28 cellular contexts compared by ENCODE assay signal in the genomic region with DNA sequence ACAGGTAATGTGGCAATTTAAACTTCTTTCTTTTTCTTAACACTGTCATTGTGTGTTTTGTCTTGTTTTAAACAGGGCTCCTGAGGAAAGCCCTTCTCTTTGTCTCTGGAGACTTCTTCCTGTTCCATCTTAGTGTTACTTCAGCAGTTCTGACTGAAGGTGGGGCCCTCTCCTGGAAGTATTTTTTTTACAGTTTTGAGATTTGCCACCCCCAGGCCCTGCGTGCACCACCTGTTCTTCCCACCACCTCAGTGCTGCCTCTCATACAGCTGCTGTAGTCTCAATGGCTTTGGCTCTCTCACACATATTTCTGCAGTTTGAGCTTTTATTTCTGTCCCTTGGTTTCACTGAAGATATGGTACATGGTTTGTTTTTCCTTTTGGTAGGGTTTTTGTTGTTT. TPM values are rescaled to one million over a fixed set of nuclear protein-coding genes. Genes with fewer than 3 reads are reported as not detected.
DNase-seq lines count a peak whose midpoint lies in the region; ATAC-seq and TF ChIP-seq lines count a peak whose summit lies in the region.
"Had no signal": no experiment of that assay in that cellular context is flagged by ENCODE, and none has a peak within 500 bp of the region (broad histone marks: within the 10 kb centered on the region; RNA-seq: fewer than 3 reads in every experiment).

No MANE protein-coding gene starts in this region.

- no peaks in the 10 kb centered on the region for H3F3A ChIP-seq in Loucy (ENCODE audit: low read depth)

- H3K4me3 ChIP-seq in Loucy (ENCODE audit: low read length, poor library complexity, severe bottlenecking), result no peak overlapping the region
- H3K4me3 ChIP-seq: gastrocnemius medialis, HAP-1, sigmoid colon had no signal

- peaks cover 11% of the 10 kb centered on the region for H3K9me3 ChIP-seq in Loucy (ENCODE audit: insufficient read depth, low read depth, low read length)
- H3K9me3 ChIP-seq: HAP-1 had no signal

- no peaks in the 10 kb centered on the region for H4K20me1 ChIP-seq in Loucy (ENCODE audit: insufficient read depth, low read length, poor library complexity, severe bottlenecking)

- H3K27me3 Mint-ChIP-seq in activated T-helper 17 cell treated with anti-CD3 and anti-CD28 coated beads, Interleukin-2, amount 50 U/mL, for 72 hours, result no peaks in the 10 kb centered on the region
- H3K27me3 Mint-ChIP-seq: activated naive CD8-positive, alpha-beta T cell treated with anti-CD3 and anti-CD28 coated beads for 36 hours; B cell; type B pancreatic cell had no signal

- H3K4me3 Mint-ChIP-seq in activated T-helper 17 cell treated with anti-CD3 and anti-CD28 coated beads, Interleukin-2, amount 50 U/mL, for 72 hours, result no peak overlapping the region
- H3K4me3 Mint-ChIP-seq: activated naive CD8-positive, alpha-beta T cell treated with anti-CD3 and anti-CD28 coated beads for 36 hours; B cell; neural crest cell; type B pancreatic cell had no signal

- no peaks in the 10 kb centered on the region for H3K27me3 ChIP-seq in Loucy (ENCODE audit: insufficient read depth, low read length, poor library complexity, severe bottlenecking)
- H3K27me3 ChIP-seq: gastrocnemius medialis, sigmoid colon had no signal

- peaks cover 57% of the 10 kb centered on the region for H3K36me3 Mint-ChIP-seq in activated T-helper 17 cell treated with anti-CD3 and anti-CD28 coated beads, Interleukin-2, amount 50 U/mL, for 72 hours (ENCODE audit: low read depth)

- peak overlapping the region; percentile 35 for H3K27ac Mint-ChIP-seq in activated T-helper 17 cell treated with anti-CD3 and anti-CD28 coated beads, Interleukin-2, amount 50 U/mL, for 72 hours
- H3K27ac Mint-ChIP-seq: activated naive CD8-positive, alpha-beta T cell treated with anti-CD3 and anti-CD28 coated beads for 36 hours; B cell; type B pancreatic cell had no signal

- H3K36me3 ChIP-seq in Loucy (ENCODE audit: insufficient read depth, low read length), result no peaks in the 10 kb centered on the region
- H3K36me3 ChIP-seq: HAP-1 had no signal

- H3K9me3 Mint-ChIP-seq in activated T-helper 17 cell treated with anti-CD3 and anti-CD28 coated beads, Interleukin-2, amount 50 U/mL, for 72 hours, result no peaks in the 10 kb centered on the region

- no peak overlapping the region for H3K4me2 ChIP-seq in Loucy (ENCODE audit: low read depth, low read length, poor library complexity, severe bottlenecking)

- H3K9ac ChIP-seq in Loucy (ENCODE audit: low read depth, low read length, poor library complexity, severe bottlenecking), result no peak overlapping the region

- H3K9me2 ChIP-seq in Loucy (replicated peaks; ENCODE audit: low read depth, low read length), result no peaks in the 10 kb centered on the region

- peaks cover 4% of the 10 kb centered on the region for H3K4me1 Mint-ChIP-seq in activated T-helper 17 cell treated with anti-CD3 and anti-CD28 coated beads, Interleukin-2, amount 50 U/mL, for 72 hours
- H3K4me1 Mint-ChIP-seq: B cell, neural crest cell had no signal

- ATAC-seq in activated T-helper 17 cell treated with anti-CD3 and anti-CD28 coated beads, Interleukin-2, amount 50 U/mL, for 72 hours (replicated peaks), result no peak
- no peak for ATAC-seq in GM19467 (IDR thresholded peaks at IDR 0.05; ENCODE audit: unreplicated experiment)
- ATAC-seq in HG03442 (IDR thresholded peaks at IDR 0.05; ENCODE audit: unreplicated experiment), result no peak
- ATAC-seq: gastrocnemius medialis had no signal

- H3K4me1 ChIP-seq in Loucy (ENCODE audit: insufficient read depth, low read length, poor library complexity, severe bottlenecking), result no peaks in the 10 kb centered on the region
- H3K4me1 ChIP-seq: gastrocnemius medialis, HAP-1, sigmoid colon had no signal

- peak; percentile 36 for TF ChIP-seq CTCF in Loucy (conservative IDR thresholded peaks at IDR 0.05; ENCODE audit: low read length)

- DNase-seq in DMS 273 (lab: John Stamatoyannopoulos, UW; ENCODE audit: unreplicated experiment) (peak; percentile 3), DMS 273 treated with DMSO at 0.1 percent for 48 hours (lab: John Stamatoyannopoulos, UW) (no peak), 8988T (peak; percentile 27), epidermal melanocyte (ENCODE audit: insufficient read length, low spot score) (no peak)
- DNase-seq: activated CD4-positive, alpha-beta T cell treated with anti-CD3 and anti-CD28 coated beads, Interleukin-2, amount 50 U/mL, for 4 hours; activated naive CD8-positive, alpha-beta T cell treated with anti-CD3 and anti-CD28 coated beads for 36 hours; COR-L47; gastrocnemius medialis; NCI-H1694 treated with DMSO at 0.1 percent for 48 hours; NCI-H2227 treated with DMSO at 0.1 percent for 48 hours; NCI-H774; OCI-M1; posterior cingulate gyrus; sigmoid colon; stimulated activated CD4-positive, alpha-beta T cell treated with anti-CD3 and anti-CD28 coated beads, Interleukin-15, amount 100 ng/mL, for 24 hours; stimulated activated CD8-positive, alpha-beta memory T cell treated with anti-CD3 and anti-CD28 coated beads, Interleukin-4, amount 100 ng/mL, for 48 hours; T-helper 2 cell had no signal

- H2AFZ ChIP-seq in Loucy (ENCODE audit: low read length), result peak overlapping the region; percentile 63

- H3K79me2 ChIP-seq in Loucy (ENCODE audit: insufficient read depth, low read length), result no peaks in the 10 kb centered on the region

RNA-seq across cellular contexts. Expression of gene ALDH3A1, which starts 52.5 kb away (rescaled TPM):
- not detected for total RNA-seq in activated T-helper 17 cell treated with anti-CD3 and anti-CD28 coated beads, Interleukin-2, amount 50 U/mL, for 72 hours
- total RNA-seq: B cell, cerebellum, Daoy, mononuclear cell, neural crest cell had no signal

Comparison
In these comparisons a context has a peak if more than half of its experiments do, and no peak if none do; other contexts are left out.
1. DNase-seq: peak in DMS 273 (single experiment) and 8988T (single experiment); none in DMS 273 treated with DMSO at 0.1 percent for 48 hours (single experiment) and epidermal melanocyte (single experiment).